Comparison of ENCODE assay signal across 18 cellular contexts in the genomic region with DNA sequence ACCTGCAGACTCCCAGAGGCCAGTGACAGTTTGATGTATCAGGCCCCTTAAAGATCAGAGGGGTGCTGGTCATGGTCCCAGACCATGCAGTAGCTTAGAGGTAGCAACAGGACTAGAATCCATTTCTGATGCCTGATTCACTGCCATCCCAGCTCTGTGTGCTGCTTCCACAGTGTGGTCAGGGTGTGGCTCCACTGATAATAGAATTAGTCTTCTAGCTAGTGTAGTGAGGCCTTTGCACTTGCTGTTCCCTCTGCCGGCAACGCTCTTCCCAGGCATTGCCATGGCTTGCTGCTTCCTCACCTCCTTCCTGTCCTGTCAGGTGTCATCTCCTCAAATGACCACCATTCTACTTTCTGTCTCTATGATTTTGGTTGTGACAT. TPM values are rescaled to one million over a fixed set of nuclear protein-coding genes. Genes with fewer than 3 reads are reported as not detected.
DNase-seq lines count a peak whose midpoint lies in the region; ATAC-seq and TF ChIP-seq lines count a peak whose summit lies in the region.
"Had no signal": no experiment of that assay in that cellular context is flagged by ENCODE, and none has a peak within 500 bp of the region (broad histone marks: within the 10 kb centered on the region; RNA-seq: fewer than 3 reads in every experiment).

No MANE protein-coding gene starts in this region.

- H3K9ac ChIP-seq in duodenal mucosa (ENCODE audit: low read depth in 1 of 2, low read length in 2 of 2) = no peak overlapping the region

- H3K9me3 ChIP-seq in breast epithelium (no peaks in the 10 kb centered on the region), duodenal mucosa (ENCODE audit: control insufficient read depth in 1 of 2, low read length in 2 of 2) (no peaks in the 10 kb centered on the region), sigmoid colon (no peaks in the 10 kb centered on the region)
- H3K9me3 ChIP-seq: BE2C, HAP-1 had no signal

- H3K36me3 Mint-ChIP-seq in MCF 10A (ENCODE audit: insufficient read depth, unreplicated experiment) = peaks cover 6% of the 10 kb centered on the region
- no peaks in the 10 kb centered on the region for H3K36me3 Mint-ChIP-seq in activated T-helper 17 cell treated with anti-CD3 and anti-CD28 coated beads, Interleukin-2, amount 50 U/mL, for 72 hours (ENCODE audit: low read depth)
- H3K36me3 Mint-ChIP-seq: CD4-positive, alpha-beta memory T cell had no signal

- no peak for ATAC-seq in activated T-helper 17 cell treated with anti-CD3 and anti-CD28 coated beads, Interleukin-2, amount 50 U/mL, for 72 hours (replicated peaks)
- ATAC-seq: Right ventricle myocardium inferior had no signal

- H3K36me3 ChIP-seq in breast epithelium = no peaks in the 10 kb centered on the region
- peaks cover 10 to 13% of the 10 kb centered on the region in 2 donors for H3K36me3 ChIP-seq in duodenal mucosa (ENCODE audit: control insufficient read depth in 1 of 2, insufficient read depth in 2 of 2, low read length in 2 of 2)
- H3K36me3 ChIP-seq in sigmoid colon = no peaks in the 10 kb centered on the region
- no peaks in the 10 kb centered on the region for H3K36me3 ChIP-seq in H7 (replicated peaks; ENCODE audit: control insufficient read depth, insufficient read depth, low read length)
- H3K36me3 ChIP-seq: BE2C had no signal

- no peaks in the 10 kb centered on the region for H3K9me3 Mint-ChIP-seq in MCF 10A (ENCODE audit: unreplicated experiment)
- no peaks in the 10 kb centered on the region for H3K9me3 Mint-ChIP-seq in activated T-helper 17 cell treated with anti-CD3 and anti-CD28 coated beads, Interleukin-2, amount 50 U/mL, for 72 hours

- H3K27ac ChIP-seq in breast epithelium = no peak overlapping the region
- H3K27ac ChIP-seq in duodenal mucosa (ENCODE audit: low read depth, low read length) = peak overlapping the region; percentile 85
- H3K27ac ChIP-seq in sigmoid colon = peak overlapping the region in 2 of 4 donors; percentile 17 to 24

- H3K4me3 ChIP-seq in breast epithelium (no peak overlapping the region), duodenal mucosa (ENCODE audit: low read depth in 1 of 2, low read length in 2 of 2) (no peak overlapping the region), sigmoid colon (no peak overlapping the region), H7 (ENCODE audit: insufficient read depth, low read depth, low read length) (no peak overlapping the region)
- H3K4me3 ChIP-seq: HAP-1 had no signal

- no peak for TF ChIP-seq POLR2A in breast epithelium (IDR thresholded peaks at IDR 0.05)
- no peak for TF ChIP-seq POLR2A in sigmoid colon (IDR thresholded peaks at IDR 0.05)

- no peak for TF ChIP-seq EP300 in sigmoid colon (IDR thresholded peaks at IDR 0.05)

- WGBS in sigmoid colon, 2 donors = 27 to 82% methylated on average over 2 of the region's 2 CpGs

- POLR2A ChIA-PET in MCF 10A (lab: Yijun Ruan, JAX) = interaction anchor here (0.6 to 9.1 kb wide), 5 partner anchors 8 to 296 kb away, joined by 3 to 274 read pairs (median 26); a partner anchor contains a TSS

- peak overlapping the region; percentile 1 for H3K27ac Mint-ChIP-seq in MCF 10A (ENCODE audit: low read depth, unreplicated experiment)
- no peak overlapping the region for H3K27ac Mint-ChIP-seq in activated T-helper 17 cell treated with anti-CD3 and anti-CD28 coated beads, Interleukin-2, amount 50 U/mL, for 72 hours
- H3K27ac Mint-ChIP-seq: CD4-positive, alpha-beta memory T cell had no signal

- BruUV-seq in MCF 10A (replicated peaks; lab: Mats Ljungman, UMichigan) = no TSS peak

- H3K4me1 Mint-ChIP-seq in MCF 10A (ENCODE audit: insufficient read depth, unreplicated experiment) = peaks cover 66% of the 10 kb centered on the region
- peaks cover 9% of the 10 kb centered on the region for H3K4me1 Mint-ChIP-seq in activated T-helper 17 cell treated with anti-CD3 and anti-CD28 coated beads, Interleukin-2, amount 50 U/mL, for 72 hours

- H3K4me1 ChIP-seq in breast epithelium (no peaks in the 10 kb centered on the region), duodenal mucosa (ENCODE audit: control insufficient read depth in 1 of 2, insufficient read depth in 2 of 2, low read length in 2 of 2) (peaks cover 60 to 75% of the 10 kb centered on the region in 2 donors), sigmoid colon (peaks cover 0 to 65% (median 59%) of the 10 kb centered on the region in 4 donors)
- H3K4me1 ChIP-seq: BE2C, HAP-1 had no signal

- TF ChIP-seq CTCF in MCF 10A (IDR thresholded peaks at IDR 0.05; ENCODE audit: unreplicated experiment) (no peak), breast epithelium (IDR thresholded peaks at IDR 0.05) (no peak), sigmoid colon (IDR thresholded peaks at IDR 0.05) (no peak)

- DNase-seq in MCF 10A (ENCODE audit: unreplicated experiment) (no peak), breast epithelium (ENCODE audit: low spot score in 2 of 2) (no peak), sigmoid colon (peak; percentile 34), occipital lobe (lab: John Stamatoyannopoulos, UW) (no peak), H7 (no peak)
- DNase-seq in activated CD8-positive, alpha-beta memory T cell treated with anti-CD3 and anti-CD28 coated beads, Interleukin-2, amount 50 U/mL, for 48 hours = no peak
- DNase-seq: 8988T; BE2C; CD4-positive, alpha-beta memory T cell; NCI-H1417 treated with DMSO at 0.1 percent for 48 hours; NCI-H1930; NCI-H2171; NCI-H446 treated with DMSO at 0.1 percent for 48 hours; NK-92 treated with Interleukin-12 subunit alpha and Interleukin-12 subunit beta, amount 100 ng/mL, for 24 hours had no signal

- H3K27me3 ChIP-seq in breast epithelium = no peaks in the 10 kb centered on the region
- H3K27me3 ChIP-seq in duodenal mucosa (ENCODE audit: control insufficient read depth in 1 of 2, insufficient read depth in 2 of 2, low read length in 2 of 2) = no peaks in the 10 kb centered on the region
- no peaks in the 10 kb centered on the region for H3K27me3 ChIP-seq in sigmoid colon
- no peaks in the 10 kb centered on the region for H3K27me3 ChIP-seq in H7 (ENCODE audit: control insufficient read depth, insufficient read depth, low read length)
- H3K27me3 ChIP-seq: BE2C had no signal

- CTCF ChIA-PET in MCF 10A (lab: Yijun Ruan, JAX) = interaction anchor here (0.5 to 1.9 kb wide), 5 partner anchors 10 to 109 kb away, joined by 3 to 11 read pairs (median 5); no protein-coding TSS in a partner anchor

- intact Hi-C loops in MCF 10A (cut with micrococcal nuclease) = loop anchor here (2.0 kb wide), 1 partner anchor 15 kb away; a partner anchor contains a TSS
- intact Hi-C loops in breast epithelium (cut with DNase I; ENCODE audit: low total_unique reads) = no loop called here
- intact Hi-C loops in sigmoid colon (cut with DNase I) = no loop called here

- H3K27me3 Mint-ChIP-seq in MCF 10A (ENCODE audit: insufficient read depth, unreplicated experiment) = no peaks in the 10 kb centered on the region
- no peaks in the 10 kb centered on the region for H3K27me3 Mint-ChIP-seq in activated T-helper 17 cell treated with anti-CD3 and anti-CD28 coated beads, Interleukin-2, amount 50 U/mL, for 72 hours
- H3K27me3 Mint-ChIP-seq: CD4-positive, alpha-beta memory T cell had no signal

- H3K4me3 Mint-ChIP-seq in MCF 10A (ENCODE audit: unreplicated experiment) = no peak overlapping the region
- H3K4me3 Mint-ChIP-seq in activated T-helper 17 cell treated with anti-CD3 and anti-CD28 coated beads, Interleukin-2, amount 50 U/mL, for 72 hours = no peak overlapping the region
- H3K4me3 Mint-ChIP-seq: CD4-positive, alpha-beta memory T cell had no signal

RNA-seq across cellular contexts. Expression of a gene that starts 15.8 kb away (rescaled TPM):
- 4.3 and 7.1 TPM in 2 replicates for total RNA-seq in MCF 10A (2022)
- total RNA-seq in breast epithelium = 1 to 10 TPM; 3.9 to 5.8 (median 4.7) TPM
- 10 to 100 TPM in 3 of 4 donors, 1 to 10 TPM in 1; 9.9 to 19.1 (median 12.3) TPM for total RNA-seq in sigmoid colon
- 10 to 100 TPM in 1 of 3 donors, 1 to 10 TPM in 2; 1.8 to 13.9 (median 5.3) TPM for polyA plus RNA-seq in sigmoid colon
- total RNA-seq in occipital lobe = 0.47 TPM
- total RNA-seq in activated T-helper 17 cell treated with anti-CD3 and anti-CD28 coated beads, Interleukin-2, amount 50 U/mL, for 72 hours = 1 to 10 TPM; 1.9 to 5.8 TPM
- 5.8 and 6.1 TPM in 2 replicates for total RNA-seq in H7 (2014; rRNA removed; shearing (Covaris generic))
